9 cellular contexts compared by ENCODE assay signal in genomic region chr7:151570366-151570915, GRCh38. TPM values are rescaled to one million over a fixed set of nuclear protein-coding genes. Genes with fewer than 3 reads are reported as not detected.
DNase-seq lines count a peak whose midpoint lies in the region; ATAC-seq, FAIRE-seq and TF ChIP-seq lines count a peak whose summit lies in the region.
"Had no signal": no experiment of that assay in that cellular context is flagged by ENCODE, and none has a peak within 500 bp of the region (broad histone marks: within the 10 kb centered on the region; RNA-seq: fewer than 3 reads in every experiment).

No MANE protein-coding gene starts in this region.

- no peak for TF ChIP-seq POLR2A in GM18505 (IDR thresholded peaks at IDR 0.05; ENCODE audit: borderline replicate concordance, extremely low read depth, insufficient read depth, insufficient read length)

- peak; percentile 53 for TF ChIP-seq CTCF in AG09309 (IDR thresholded peaks at IDR 0.05; ENCODE audit: control insufficient read depth, insufficient read depth, low read depth, low read length, missing control alignments)
- peak; percentile 29 for TF ChIP-seq CTCF in GM13977 (IDR thresholded peaks at IDR 0.05; ENCODE audit: extremely low read depth, insufficient read depth, missing control alignments)
- peak; percentile 50 for TF ChIP-seq CTCF in hepatocyte (IDR thresholded peaks at IDR 0.05; ENCODE audit: poor library complexity)

- no peaks in the 10 kb centered on the region for H3K27me3 ChIP-seq in hepatocyte
- H3K27me3 ChIP-seq: MG63 had no signal

- peak; percentile 29 for FAIRE-seq in TTC549 (lab: Jason Lieb, UNC)

- no peak for DNase-seq in AG09309 (ENCODE audit: low read depth)
- no peak for DNase-seq in GM13977 (ENCODE audit: low spot score)
- no peak for DNase-seq in hepatocyte (ENCODE audit: low spot score)
- no peak for DNase-seq in OCI-M2 (lab: John Stamatoyannopoulos, UW; ENCODE audit: unreplicated experiment)
- DNase-seq in central memory CD4-positive, alpha-beta T cell = no peak
- DNase-seq: MG63 had no signal

- H2AFZ ChIP-seq in hepatocyte = no peak overlapping the region

- no peaks in the 10 kb centered on the region for H3K36me3 ChIP-seq in hepatocyte (replicated peaks; ENCODE audit: insufficient read depth, low read depth)
- H3K36me3 ChIP-seq: MG63 had no signal

- in situ Hi-C loops in GM13977 (cut with MboI; ENCODE audit: low pct_unique_long_range_greater_than_20kb, low sequenced_read_pairs, unreplicated experiment) = no loop called here

- H3K27ac ChIP-seq in hepatocyte = no peak overlapping the region

- no peaks in the 10 kb centered on the region for H4K20me1 ChIP-seq in hepatocyte (ENCODE audit: insufficient read depth, poor library complexity, severe bottlenecking)

- H3K9me3 ChIP-seq in hepatocyte (ENCODE audit: low read depth) = no peaks in the 10 kb centered on the region
- H3K9me3 ChIP-seq: MG63 had no signal

- H3K4me3 ChIP-seq in AG09309 (ENCODE audit: control insufficient read depth, low read depth, low read length) = no peak overlapping the region
- H3K4me3 ChIP-seq in hepatocyte = no peak overlapping the region
- H3K4me3 ChIP-seq: MG63 had no signal

- ATAC-seq in GM18505 (IDR thresholded peaks at IDR 0.05; ENCODE audit: unreplicated experiment) (no peak), HG03280 (IDR thresholded peaks at IDR 0.05; ENCODE audit: unreplicated experiment) (no peak)

- H3K4me2 ChIP-seq in hepatocyte = no peak overlapping the region

- H3K9me2 ChIP-seq in hepatocyte (replicated peaks; ENCODE audit: insufficient read depth) = no peaks in the 10 kb centered on the region

- no peaks in the 10 kb centered on the region for H3K79me2 ChIP-seq in hepatocyte

- H3K4me1 ChIP-seq in hepatocyte (ENCODE audit: insufficient read depth) = peaks cover 6% of the 10 kb centered on the region

RNA-seq across cellular contexts. Expression of gene RHEB, which starts 50.7 kb away (rescaled TPM):
- total RNA-seq in hepatocyte = 105 and 111 TPM in 2 replicates
- 135 and 142 TPM in 2 replicates for polyA plus RNA-seq in hepatocyte
